In the genomic region with DNA sequence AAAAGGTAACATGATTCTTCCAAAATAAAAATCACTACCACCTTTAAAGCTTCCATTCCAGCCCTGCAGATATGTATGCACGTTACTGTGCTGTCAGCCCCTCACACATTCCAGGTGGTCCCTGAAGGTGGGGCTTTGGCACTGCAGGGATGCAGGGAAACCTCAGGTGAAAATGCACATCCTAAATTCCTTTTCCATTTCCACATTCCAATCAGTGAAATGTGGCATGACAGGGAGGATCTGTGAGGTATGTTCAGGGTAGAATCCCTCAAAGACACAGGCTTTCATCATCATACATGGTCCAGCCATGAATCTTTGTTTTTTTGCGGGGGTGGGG, we compare ENCODE assay signal across 15 cellular contexts. TPM values are rescaled to one million over a fixed set of nuclear protein-coding genes. Genes with fewer than 3 reads are reported as not detected.
"Had no signal": no experiment of that assay in that cellular context is flagged by ENCODE, and none has a peak within 500 bp of the region (broad histone marks: within the 10 kb centered on the region; RNA-seq: fewer than 3 reads in every experiment).

No MANE protein-coding gene starts in this region.

- DNase-seq: activated CD8-positive, alpha-beta memory T cell treated with anti-CD3 and anti-CD28 coated beads for 24 hours; brain microvascular endothelial cell; cerebellar nuclear complex; hypothalamus; kidney glomerular epithelial cell; posterior cingulate gyrus; SK-N-SH; stimulated activated CD4-positive, alpha-beta T cell treated with anti-CD3 and anti-CD28 coated beads, Interleukin-15, amount 100 ng/mL, for 24 hours; stimulated activated CD4-positive, alpha-beta T cell treated with anti-CD3 and anti-CD28 coated beads, Interleukin-4, amount 100 ng/mL, for 24 hours; tibial artery had no signal

- H3K27ac Mint-ChIP-seq: dendritic cell treated with granulocyte-macrophage colony-stimulating factor and Interleukin-4, amounts not matched to agents 40 ng/mL and 50 ng/mL, for 4 days had no signal

- H3K4me3 Mint-ChIP-seq: activated naive CD4-positive, alpha-beta T cell treated with anti-CD3 and anti-CD28 coated beads for 36 hours; dendritic cell treated with granulocyte-macrophage colony-stimulating factor and Interleukin-4, amounts not matched to agents 40 ng/mL and 50 ng/mL, for 4 days; T-helper 1 cell treated with Interleukin-12 subunit alpha and Interleukin-12 subunit beta and Interleukin-4 antibody, amounts not matched to agents 30 μg/mL and 1 μg/mL, for 36 hours had no signal

- H3K9me3 Mint-ChIP-seq: activated naive CD4-positive, alpha-beta T cell treated with anti-CD3 and anti-CD28 coated beads for 36 hours; dendritic cell treated with granulocyte-macrophage colony-stimulating factor and Interleukin-4, amounts not matched to agents 40 ng/mL and 50 ng/mL, for 4 days; T-helper 1 cell treated with Interleukin-12 subunit alpha and Interleukin-12 subunit beta and Interleukin-4 antibody, amounts not matched to agents 30 μg/mL and 1 μg/mL, for 36 hours had no signal

- H3K27me3 Mint-ChIP-seq: dendritic cell treated with granulocyte-macrophage colony-stimulating factor and Interleukin-4, amounts not matched to agents 40 ng/mL and 50 ng/mL, for 4 days had no signal

RNA-seq across cellular contexts. Expression of gene CCR4, which starts 45.3 kb away (rescaled TPM):
- total RNA-seq: myocyte, skeletal muscle tissue had no signal
